Comparison of ENCODE assay signal across 7 cellular contexts in the genomic region with DNA sequence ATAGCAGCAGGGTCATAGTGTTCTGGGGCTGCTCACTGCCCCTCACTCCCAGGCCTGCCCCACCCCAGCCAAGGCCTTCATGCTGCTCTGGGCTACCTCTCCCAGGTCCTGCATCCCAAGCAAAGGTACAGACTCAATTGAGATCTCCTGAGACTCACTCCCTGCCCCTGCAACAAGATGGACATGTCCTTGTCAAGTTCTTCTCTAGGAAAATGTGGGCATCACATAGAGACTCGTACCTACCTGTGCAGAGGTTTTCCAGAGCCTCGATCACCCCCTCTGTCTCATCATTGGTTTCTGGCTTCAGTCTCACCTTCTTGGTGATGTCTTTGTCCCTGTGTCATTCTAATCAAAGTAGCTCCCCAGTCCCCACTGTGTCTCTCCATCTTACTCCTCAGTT.
DNase-seq lines count a peak whose midpoint lies in the region; ATAC-seq, FAIRE-seq and TF ChIP-seq lines count a peak whose summit lies in the region.
"Not testable (repeated sequence)": the region's sequence is repeated elsewhere in the genome, so short reads cannot be mapped to it uniquely, and the experiment has no call there.

No MANE protein-coding gene starts in this region.

- H3K27ac Mint-ChIP-seq in CD8-positive, alpha-beta memory T cell: peak overlapping the region; percentile 93 to 100 (median 97)
- H3K27ac Mint-ChIP-seq in activated CD4-positive, alpha-beta T cell treated with anti-CD3 and anti-CD28 coated beads, Interleukin-2, amount 10 ng/mL, durations not matched to agents 24 days and 14 days: peak overlapping the region; percentile 99
- H3K27ac Mint-ChIP-seq in activated T-helper 1 cell treated with anti-CD3 and anti-CD28 coated beads, Interleukin-12 subunit alpha, Interleukin-12 subunit beta, Interleukin-2, Interleukin-4 antibody, amounts not matched to agents 30 ng/mL and 10 ng/mL and 1 ng/mL, durations not matched to agents 14 hours and 24 hours and 36 hours: peak overlapping the region; percentile 100
- H3K27ac Mint-ChIP-seq in MCF 10A (ENCODE audit: low read depth, unreplicated experiment): peak overlapping the region; percentile 96
- peak overlapping the region; percentile 89 to 98 for H3K27ac Mint-ChIP-seq in stimulated activated naive CD8-positive, alpha-beta T cell treated with anti-CD3 and anti-CD28 coated beads, Interleukin-15, amount 100 ng/mL, for 72 hours

- peaks cover 62 to 87% (median 71%) of the 10 kb centered on the region in 3 donors for H3K4me1 Mint-ChIP-seq in CD8-positive, alpha-beta memory T cell
- H3K4me1 Mint-ChIP-seq in activated CD4-positive, alpha-beta T cell treated with anti-CD3 and anti-CD28 coated beads, Interleukin-2, amount 10 ng/mL, durations not matched to agents 24 days and 14 days: peaks cover 63% of the 10 kb centered on the region
- H3K4me1 Mint-ChIP-seq in activated T-helper 1 cell treated with anti-CD3 and anti-CD28 coated beads, Interleukin-12 subunit alpha, Interleukin-12 subunit beta, Interleukin-2, Interleukin-4 antibody, amounts not matched to agents 30 ng/mL and 10 ng/mL and 1 ng/mL, durations not matched to agents 14 hours and 24 hours and 36 hours (ENCODE audit: low read depth): peaks cover 81% of the 10 kb centered on the region
- H3K4me1 Mint-ChIP-seq in MCF 10A (ENCODE audit: insufficient read depth, unreplicated experiment): peaks cover 47% of the 10 kb centered on the region
- H3K4me1 Mint-ChIP-seq in stimulated activated naive CD8-positive, alpha-beta T cell treated with anti-CD3 and anti-CD28 coated beads, Interleukin-15, amount 100 ng/mL, for 72 hours: peaks cover 75% of the 10 kb centered on the region

- H3K27me3 Mint-ChIP-seq in CD8-positive, alpha-beta memory T cell; activated CD4-positive, alpha-beta T cell treated with anti-CD3 and anti-CD28 coated beads, Interleukin-2, amount 10 ng/mL, durations not matched to agents 24 days and 14 days; activated T-helper 1 cell treated with anti-CD3 and anti-CD28 coated beads, Interleukin-12 subunit alpha, Interleukin-12 subunit beta, Interleukin-2, Interleukin-4 antibody, amounts not matched to agents 30 ng/mL and 10 ng/mL and 1 ng/mL, durations not matched to agents 14 hours and 24 hours and 36 hours (ENCODE audit: insufficient read depth); MCF 10A (ENCODE audit: insufficient read depth, unreplicated experiment); stimulated activated naive CD8-positive, alpha-beta T cell treated with anti-CD3 and anti-CD28 coated beads, Interleukin-15, amount 100 ng/mL, for 72 hours: not testable (repeated sequence)

- not testable (repeated sequence) for H3K4me2 ChIP-seq in PC-3 (ENCODE audit: low read length); keratinocyte (ENCODE audit: control insufficient read depth, extremely low read depth, insufficient read depth, low read depth, low read length)

- not testable (repeated sequence) for H3K27ac ChIP-seq in CD8-positive, alpha-beta memory T cell (ENCODE audit: low read depth, low read length)
- H3K27ac ChIP-seq in PC-3 (ENCODE audit: low read length): peak overlapping the region; percentile 56
- peak overlapping the region; percentile 13 for H3K27ac ChIP-seq in keratinocyte (ENCODE audit: control insufficient read depth, insufficient read depth, low read length)

- H3K4me3 ChIP-seq in CD8-positive, alpha-beta memory T cell (ENCODE audit: low read length): peak overlapping the region; percentile 44
- H3K4me3 ChIP-seq in PC-3 (ENCODE audit: low read length); keratinocyte (ENCODE audit: control insufficient read depth in 2 of 3, extremely low read depth in 1 of 3, insufficient read depth in 2 of 3, low read depth in 1 of 3, low read length in 3 of 3): not testable (repeated sequence)

- ATAC-seq in PC-3; stimulated activated naive CD8-positive, alpha-beta T cell treated with anti-CD3 and anti-CD28 coated beads, Interleukin-15, amount 100 ng/mL, for 72 hours: not testable (repeated sequence)

- POLR2A ChIA-PET in CD8-positive, alpha-beta memory T cell (lab: Charles Lee): interaction anchor here (0.9 kb wide), 1 partner anchor 11 kb away, joined by 3 read pairs; no protein-coding TSS in a partner anchor
- POLR2A ChIA-PET in PC-3 (lab: Charles Lee; ENCODE audit: unreplicated experiment): not testable (repeated sequence)
- POLR2A ChIA-PET in MCF 10A (lab: Yijun Ruan, JAX): interaction anchor here (0.9 to 1.0 kb wide), 2 partner anchors 154 to 291 kb away, joined by 4 to 5 read pairs; no protein-coding TSS in a partner anchor

- peaks cover 59% of the 10 kb centered on the region for H3K4me1 ChIP-seq in CD8-positive, alpha-beta memory T cell (ENCODE audit: insufficient read depth, low read length)
- peaks cover 19% of the 10 kb centered on the region for H3K4me1 ChIP-seq in PC-3 (ENCODE audit: insufficient read depth, low read length)
- peaks cover 23% of the 10 kb centered on the region for H3K4me1 ChIP-seq in keratinocyte (ENCODE audit: control insufficient read depth, extremely low read depth, insufficient read depth, low read length)

- H3K9me3 Mint-ChIP-seq in CD8-positive, alpha-beta memory T cell; activated CD4-positive, alpha-beta T cell treated with anti-CD3 and anti-CD28 coated beads, Interleukin-2, amount 10 ng/mL, durations not matched to agents 24 days and 14 days; MCF 10A (ENCODE audit: unreplicated experiment); stimulated activated naive CD8-positive, alpha-beta T cell treated with anti-CD3 and anti-CD28 coated beads, Interleukin-15, amount 100 ng/mL, for 72 hours: not testable (repeated sequence)
- peaks cover 17% of the 10 kb centered on the region for H3K9me3 Mint-ChIP-seq in activated T-helper 1 cell treated with anti-CD3 and anti-CD28 coated beads, Interleukin-12 subunit alpha, Interleukin-12 subunit beta, Interleukin-2, Interleukin-4 antibody, amounts not matched to agents 30 ng/mL and 10 ng/mL and 1 ng/mL, durations not matched to agents 14 hours and 24 hours and 36 hours

- dilution Hi-C loops in keratinocyte (cut with MboI; ENCODE audit: extremely low pct_ligation_motif_present, low sequenced_read_pairs): not testable (repeated sequence)

- DNase-seq in CD8-positive, alpha-beta memory T cell; PC-3; activated T-helper 1 cell treated with anti-CD3 and anti-CD28 coated beads, Interleukin-12 subunit alpha, Interleukin-12 subunit beta, Interleukin-2, Interleukin-4 antibody, amounts not matched to agents 30 ng/mL and 10 ng/mL and 1 ng/mL, durations not matched to agents 14 hours and 24 hours and 36 hours (ENCODE audit: low spot score); MCF 10A (ENCODE audit: unreplicated experiment); keratinocyte (ENCODE audit: low read depth, low spot score): not testable (repeated sequence)
- peak; percentile 70 for DNase-seq in activated CD4-positive, alpha-beta T cell treated with anti-CD3 and anti-CD28 coated beads, Interleukin-2, amount 10 ng/mL, durations not matched to agents 24 days and 14 days
- DNase-seq in stimulated activated naive CD8-positive, alpha-beta T cell treated with anti-CD3 and anti-CD28 coated beads, Interleukin-15, amount 100 ng/mL, for 72 hours: peak in 1 of 2 donors; percentile 22

- not testable (repeated sequence) for H3K9me1 ChIP-seq in keratinocyte (ENCODE audit: control insufficient read depth, extremely low read depth, insufficient read depth, low read length)

- peak; percentile 55 for FAIRE-seq in keratinocyte (lab: Jason Lieb, UNC)

- not testable (repeated sequence) for TF ChIP-seq CTCF in PC-3 (conservative IDR thresholded peaks at IDR 0.05; ENCODE audit: low read depth, low read length); MCF 10A (IDR thresholded peaks at IDR 0.05; ENCODE audit: unreplicated experiment); keratinocyte (optimal IDR thresholded peaks at IDR 0.05 in 1 of 3, IDR thresholded peaks at IDR 0.05 in 1 of 3, conservative IDR thresholded peaks at IDR 0.05 in 1 of 3; ENCODE audit: extremely low read depth in 1 of 3, insufficient read depth in 2 of 3, low read length in 3 of 3)

- H3K79me2 ChIP-seq in PC-3 (ENCODE audit: low read length); keratinocyte (ENCODE audit: control insufficient read depth, insufficient read depth, low read length): not testable (repeated sequence)

- not testable (repeated sequence) for H3F3A ChIP-seq in PC-3 (ENCODE audit: low read length, unreplicated experiment)

- not testable (repeated sequence) for H3K9me2 ChIP-seq in PC-3 (replicated peaks; ENCODE audit: low read length)

- peaks cover 5 to 19% (median 7%) of the 10 kb centered on the region in 3 donors for H3K36me3 Mint-ChIP-seq in CD8-positive, alpha-beta memory T cell
- H3K36me3 Mint-ChIP-seq in activated CD4-positive, alpha-beta T cell treated with anti-CD3 and anti-CD28 coated beads, Interleukin-2, amount 10 ng/mL, durations not matched to agents 24 days and 14 days (ENCODE audit: low read depth): peaks cover 27% of the 10 kb centered on the region
- peaks cover 35% of the 10 kb centered on the region for H3K36me3 Mint-ChIP-seq in activated T-helper 1 cell treated with anti-CD3 and anti-CD28 coated beads, Interleukin-12 subunit alpha, Interleukin-12 subunit beta, Interleukin-2, Interleukin-4 antibody, amounts not matched to agents 30 ng/mL and 10 ng/mL and 1 ng/mL, durations not matched to agents 14 hours and 24 hours and 36 hours (ENCODE audit: low read depth)
- peaks cover 10% of the 10 kb centered on the region for H3K36me3 Mint-ChIP-seq in MCF 10A (ENCODE audit: insufficient read depth, unreplicated experiment)

- H3K27me3 ChIP-seq in CD8-positive, alpha-beta memory T cell (ENCODE audit: insufficient read depth, low read length, poor library complexity, severe bottlenecking); PC-3 (ENCODE audit: low read length); keratinocyte (ENCODE audit: control insufficient read depth, extremely low read depth, insufficient read depth, low read length): not testable (repeated sequence)

- not testable (repeated sequence) for H2AFZ ChIP-seq in PC-3 (ENCODE audit: low read length); keratinocyte (ENCODE audit: control insufficient read depth, low read length)

- not testable (repeated sequence) for H3K9me3 ChIP-seq in CD8-positive, alpha-beta memory T cell (ENCODE audit: low read length); PC-3 (ENCODE audit: low read length); keratinocyte (ENCODE audit: control insufficient read depth, low read depth, low read length)

- BruUV-seq in PC-3 (replicated peaks; lab: Mats Ljungman, UMichigan); MCF 10A (replicated peaks; lab: Mats Ljungman, UMichigan): not testable (repeated sequence)

- intact Hi-C loops in PC-3 (cut with micrococcal nuclease); MCF 10A (cut with micrococcal nuclease): not testable (repeated sequence)
- intact Hi-C loops in activated CD4-positive, alpha-beta T cell treated with anti-CD3 and anti-CD28 coated beads, Interleukin-2, amount 10 ng/mL, durations not matched to agents 24 days and 14 days (cut with micrococcal nuclease): loop anchor here (5.0 kb wide), 3 partner anchors 139 to 466 kb away; partner anchors contain the start of gene AKR1E2
- intact Hi-C loops in activated T-helper 1 cell treated with anti-CD3 and anti-CD28 coated beads, Interleukin-12 subunit alpha, Interleukin-12 subunit beta, Interleukin-2, Interleukin-4 antibody, amounts not matched to agents 30 ng/mL and 10 ng/mL and 1 ng/mL, durations not matched to agents 14 hours and 24 hours and 36 hours (cut with micrococcal nuclease): loop anchor here (2.0 to 10.0 kb wide), 3 partner anchors 154 to 522 kb away; partner anchors contain the start of genes GDI2 and TASOR2

- not testable (repeated sequence) for H4K20me1 ChIP-seq in PC-3 (ENCODE audit: low read length); keratinocyte (ENCODE audit: control insufficient read depth, extremely low read depth, insufficient read depth, low read length)

- not testable (repeated sequence) for H3K36me3 ChIP-seq in CD8-positive, alpha-beta memory T cell (ENCODE audit: insufficient read depth, low read length); PC-3 (ENCODE audit: low read depth, low read length); keratinocyte (ENCODE audit: control insufficient read depth in 2 of 2, extremely low read depth in 1 of 2, insufficient read depth in 2 of 2, low read length in 2 of 2)

- H3K9ac ChIP-seq in PC-3 (ENCODE audit: low read length); keratinocyte (ENCODE audit: control insufficient read depth, extremely low read depth, insufficient read depth, low read length): not testable (repeated sequence)

- CTCF ChIA-PET in CD8-positive, alpha-beta memory T cell (lab: Charles Lee); PC-3 (lab: Charles Lee): not testable (repeated sequence)
- CTCF ChIA-PET in MCF 10A (lab: Yijun Ruan, JAX): interaction anchor here (0.8 to 1.1 kb wide), 4 partner anchors 150 to 1854 kb away, joined by 3 to 7 read pairs (median 4); no protein-coding TSS in a partner anchor

- peak overlapping the region; percentile 84 to 94 (median 87) for H3K4me3 Mint-ChIP-seq in CD8-positive, alpha-beta memory T cell
- H3K4me3 Mint-ChIP-seq in activated CD4-positive, alpha-beta T cell treated with anti-CD3 and anti-CD28 coated beads, Interleukin-2, amount 10 ng/mL, durations not matched to agents 24 days and 14 days: peak overlapping the region; percentile 86
- H3K4me3 Mint-ChIP-seq in activated T-helper 1 cell treated with anti-CD3 and anti-CD28 coated beads, Interleukin-12 subunit alpha, Interleukin-12 subunit beta, Interleukin-2, Interleukin-4 antibody, amounts not matched to agents 30 ng/mL and 10 ng/mL and 1 ng/mL, durations not matched to agents 14 hours and 24 hours and 36 hours: peak overlapping the region; percentile 93
- H3K4me3 Mint-ChIP-seq in MCF 10A (ENCODE audit: unreplicated experiment): peak overlapping the region; percentile 48
- peak overlapping the region; percentile 81 to 89 for H3K4me3 Mint-ChIP-seq in stimulated activated naive CD8-positive, alpha-beta T cell treated with anti-CD3 and anti-CD28 coated beads, Interleukin-15, amount 100 ng/mL, for 72 hours
